Comparison of ENCODE assay signal across 5 cellular contexts in the genomic region with DNA sequence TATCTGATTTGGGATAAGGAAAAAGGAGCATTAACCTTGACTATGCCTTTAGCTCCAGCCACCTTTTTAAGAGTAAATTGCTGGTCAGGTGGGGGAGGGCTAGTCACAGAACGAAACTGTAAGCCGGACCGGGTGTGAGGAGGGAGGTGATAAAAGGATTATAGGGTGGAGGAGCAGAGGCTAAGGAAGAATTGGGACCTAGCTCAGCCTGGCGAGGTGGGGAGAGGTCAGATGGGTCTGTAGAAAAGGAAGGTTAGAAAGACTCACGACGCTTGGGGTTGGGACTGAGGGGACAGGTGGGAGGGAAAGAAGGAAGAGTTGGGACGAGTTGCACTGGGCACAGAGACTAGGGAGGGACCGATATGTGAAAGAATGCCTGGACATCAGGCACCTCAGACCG. TPM values are rescaled to one million over a fixed set of nuclear protein-coding genes. Genes with fewer than 3 reads are reported as not detected.
"Had no signal": no experiment of that assay in that cellular context is flagged by ENCODE, and none has a peak within 500 bp of the region (broad histone marks: within the 10 kb centered on the region; RNA-seq: fewer than 3 reads in every experiment).

No MANE protein-coding gene starts in this region.

RNA-seq across cellular contexts. Expression of gene GABRP, which starts 17.7 kb away (rescaled TPM):
- total RNA-seq: natural killer cell treated with Interleukin-12 subunit alpha and Interleukin-12 subunit beta and Interleukin-15 and Interleukin-18, amount 100 ng/mL, for 72 hours; neural crest cell; osteocyte; testis; upper lobe of right lung had no signal
